Comparison of ENCODE assay signal across 1 cellular context in the genomic region with DNA sequence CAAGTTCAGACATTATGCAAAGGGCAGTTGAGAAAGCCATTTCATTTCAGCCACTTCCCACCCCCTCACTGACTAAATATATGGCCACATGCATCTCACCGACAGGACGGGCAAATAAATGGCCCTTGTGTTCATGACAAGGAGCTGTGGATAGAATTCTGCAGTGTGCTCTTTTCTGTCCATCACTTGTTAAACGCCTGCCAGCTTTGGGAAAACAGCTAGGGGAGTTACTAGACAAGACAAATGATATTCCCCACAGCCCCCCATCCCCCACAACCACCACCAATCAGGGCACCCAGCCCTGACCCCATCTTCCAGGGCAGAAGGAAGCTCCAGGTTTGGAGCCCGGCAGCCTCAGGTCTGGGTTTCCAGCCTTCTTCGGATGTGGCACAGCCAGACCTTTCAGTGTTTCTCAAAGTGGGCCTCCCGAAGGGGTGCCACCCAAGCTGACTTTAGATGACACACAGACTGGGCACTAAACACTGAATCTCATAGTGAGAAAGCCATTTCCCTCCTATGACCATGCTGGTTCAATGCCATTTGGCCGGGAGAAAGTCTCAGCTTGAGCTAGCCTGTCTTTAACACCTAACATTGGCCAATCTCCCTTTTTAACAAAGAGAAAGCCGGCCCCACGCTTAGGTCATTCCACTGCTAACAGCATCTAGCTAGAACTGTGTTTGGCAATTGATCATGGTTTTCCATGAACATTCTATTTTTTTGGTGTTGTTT.
TF ChIP-seq lines count a peak whose summit lies in the region.

No MANE protein-coding gene starts in this region.

TF ChIP-seq in K562, 482 proteins besides CTCF, POLR2A, EP300 and RAD21:
- no peak for TF ChIP-seq ZSCAN32 (CRISPR knock-in tag; IDR thresholded peaks at IDR 0.05)
- no peak for TF ChIP-seq YBX1 (IDR thresholded peaks at IDR 0.05)
- TF ChIP-seq, protein P1, sequence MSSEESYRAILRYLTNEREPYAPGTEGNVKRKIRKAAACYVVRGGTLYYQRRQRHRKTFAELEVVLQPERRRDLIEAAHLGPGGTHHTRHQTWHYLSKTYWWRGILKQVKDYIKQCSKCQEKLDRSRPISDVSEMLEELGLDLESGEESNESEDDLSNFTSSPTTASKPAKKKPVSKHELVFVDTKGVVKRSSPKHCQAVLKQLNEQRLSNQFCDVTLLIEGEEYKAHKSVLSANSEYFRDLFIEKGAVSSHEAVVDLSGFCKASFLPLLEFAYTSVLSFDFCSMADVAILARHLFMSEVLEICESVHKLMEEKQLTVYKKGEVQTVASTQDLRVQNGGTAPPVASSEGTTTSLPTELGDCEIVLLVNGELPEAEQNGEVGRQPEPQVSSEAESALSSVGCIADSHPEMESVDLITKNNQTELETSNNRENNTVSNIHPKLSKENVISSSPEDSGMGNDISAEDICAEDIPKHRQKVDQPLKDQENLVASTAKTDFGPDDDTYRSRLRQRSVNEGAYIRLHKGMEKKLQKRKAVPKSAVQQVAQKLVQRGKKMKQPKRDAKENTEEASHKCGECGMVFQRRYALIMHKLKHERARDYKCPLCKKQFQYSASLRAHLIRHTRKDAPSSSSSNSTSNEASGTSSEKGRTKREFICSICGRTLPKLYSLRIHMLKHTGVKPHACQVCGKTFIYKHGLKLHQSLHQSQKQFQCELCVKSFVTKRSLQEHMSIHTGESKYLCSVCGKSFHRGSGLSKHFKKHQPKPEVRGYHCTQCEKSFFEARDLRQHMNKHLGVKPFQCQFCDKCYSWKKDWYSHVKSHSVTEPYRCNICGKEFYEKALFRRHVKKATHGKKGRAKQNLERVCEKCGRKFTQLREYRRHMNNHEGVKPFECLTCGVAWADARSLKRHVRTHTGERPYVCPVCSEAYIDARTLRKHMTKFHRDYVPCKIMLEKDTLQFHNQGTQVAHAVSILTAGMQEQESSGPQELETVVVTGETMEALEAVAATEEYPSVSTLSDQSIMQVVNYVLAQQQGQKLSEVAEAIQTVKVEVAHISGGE (CRISPR knock-in tag; IDR thresholded peaks at IDR 0.05) = peak in 1 of 3 experiments; percentile 73; a peak in 2 of 6 replicates
- TF ChIP-seq, protein P2, sequence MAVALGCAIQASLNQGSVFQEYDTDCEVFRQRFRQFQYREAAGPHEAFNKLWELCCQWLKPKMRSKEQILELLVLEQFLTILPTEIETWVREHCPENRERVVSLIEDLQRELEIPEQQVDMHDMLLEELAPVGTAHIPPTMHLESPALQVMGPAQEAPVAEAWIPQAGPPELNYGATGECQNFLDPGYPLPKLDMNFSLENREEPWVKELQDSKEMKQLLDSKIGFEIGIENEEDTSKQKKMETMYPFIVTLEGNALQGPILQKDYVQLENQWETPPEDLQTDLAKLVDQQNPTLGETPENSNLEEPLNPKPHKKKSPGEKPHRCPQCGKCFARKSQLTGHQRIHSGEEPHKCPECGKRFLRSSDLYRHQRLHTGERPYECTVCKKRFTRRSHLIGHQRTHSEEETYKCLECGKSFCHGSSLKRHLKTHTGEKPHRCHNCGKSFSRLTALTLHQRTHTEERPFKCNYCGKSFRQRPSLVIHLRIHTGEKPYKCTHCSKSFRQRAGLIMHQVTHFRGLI (CRISPR knock-in tag; IDR thresholded peaks at IDR 0.05) = no peak
- TF ChIP-seq E2F3 (CRISPR knock-in tag; IDR thresholded peaks at IDR 0.05) = no peak
- TF ChIP-seq KDM4B (IDR thresholded peaks at IDR 0.05; ENCODE audit: borderline replicate concordance in 2 of 2, low read depth in 1 of 2) = no peak
- TF ChIP-seq ARNT (IDR thresholded peaks at IDR 0.05) = no peak
- no peak for TF ChIP-seq ILF3 (IDR thresholded peaks at IDR 0.05; ENCODE audit: borderline replicate concordance)
- no peak for TF ChIP-seq TOE1 (IDR thresholded peaks at IDR 0.05; ENCODE audit: borderline replicate concordance)
- no peak for TF ChIP-seq TOE1 (CRISPR knock-in tag; IDR thresholded peaks at IDR 0.05; ENCODE audit: borderline replicate concordance, low read depth)
